ENCODE assay signal across 19 cellular contexts in genomic region chr17:48760411-48760810, GRCh38. TPM values are rescaled to one million over a fixed set of nuclear protein-coding genes. Genes with fewer than 3 reads are reported as not detected.
A peak's percentile ranks its signal among the peaks of the same experiment; 100 is the strongest.
DNase-seq lines count a peak whose midpoint lies in the region; ATAC-seq, FAIRE-seq and TF ChIP-seq lines count a peak whose summit lies in the region.
"Had no signal": no experiment of that assay in that cellular context is flagged by ENCODE, and none has a peak within 500 bp of the region (broad histone marks: within the 10 kb centered on the region; RNA-seq: fewer than 3 reads in every experiment).

No MANE protein-coding gene starts in this region.

- peak; percentile 53 for ATAC-seq in PC-3
- ATAC-seq in left lung, result peak; percentile 12
- no peak for ATAC-seq in GM18870 (IDR thresholded peaks at IDR 0.05; ENCODE audit: unreplicated experiment)
- ATAC-seq in GM18502 (IDR thresholded peaks at IDR 0.05; ENCODE audit: poor library complexity, unreplicated experiment), result no peak

- 0 out of 2 replicates have a peak overlapping the region, but pooled peaks have one; percentile 1 for H2AFZ ChIP-seq in PC-3 (ENCODE audit: low read length)

- H3K79me2 ChIP-seq in PC-3 (ENCODE audit: low read length), result no peaks in the 10 kb centered on the region

- peak overlapping the region; percentile 99 for H3K27ac ChIP-seq in 22Rv1
- no peak overlapping the region for H3K27ac ChIP-seq in PC-3 (ENCODE audit: low read length)
- no peak overlapping the region for H3K27ac ChIP-seq in left lung
- H3K27ac ChIP-seq in WERI-Rb-1, result no peak overlapping the region

- H3K9ac ChIP-seq in PC-3 (ENCODE audit: low read length), result no peak overlapping the region

- H4K20me1 ChIP-seq in PC-3 (ENCODE audit: low read length), result no peaks in the 10 kb centered on the region

- DNase-seq in AG08395 (ENCODE audit: low spot score) (peak; percentile 2), PC-3 (peak; percentile 35), left lung (no peak), WERI-Rb-1 (no peak), frontal cortex (ENCODE audit: low spot score in 2 of 2) (no peak)
- DNase-seq: COR-L47, IMR-90, Kasumi-1, NCI-H1417, NCI-H2081, NCI-H2227 treated with DMSO at 0.1 percent for 48 hours, NCI-H526 treated with DMSO at 0.1 percent for 48 hours had no signal

- no peak overlapping the region for H3K4me3 ChIP-seq in PC-3 (ENCODE audit: low read length)
- H3K4me3 ChIP-seq in left lung, result no peak overlapping the region
- no peak overlapping the region for H3K4me3 ChIP-seq in WERI-Rb-1 (ENCODE audit: low read depth, low read length)
- H3K4me3 ChIP-seq: HAP-1 had no signal

- intact Hi-C loops in PC-3 (cut with micrococcal nuclease), result loop anchor here (2.0 kb wide), 1 partner anchor 30 kb away; no protein-coding TSS in a partner anchor
- intact Hi-C loops in left lung (cut with DNase I), result no loop called here

- FAIRE-seq in frontal cortex (lab: Jason Lieb, UNC), result no peak
- FAIRE-seq: GM19239 had no signal

- CTCF ChIA-PET in PC-3 (lab: Charles Lee), result no interaction called here

- H3K4me1 ChIP-seq in PC-3 (ENCODE audit: insufficient read depth, low read length), result peaks cover 35% of the 10 kb centered on the region
- H3K4me1 ChIP-seq in left lung, result peaks cover 0 to 5% of the 10 kb centered on the region in 2 donors
- H3K4me1 ChIP-seq: HAP-1 had no signal

- H3K9me2 ChIP-seq in PC-3 (replicated peaks; ENCODE audit: low read length), result no peaks in the 10 kb centered on the region

- no peak overlapping the region for H3K4me2 ChIP-seq in PC-3 (ENCODE audit: low read length)

- no peaks in the 10 kb centered on the region for H3F3A ChIP-seq in PC-3 (ENCODE audit: low read length, unreplicated experiment)

- H3K27me3 ChIP-seq in PC-3 (ENCODE audit: low read length) (no peaks in the 10 kb centered on the region), left lung (peaks cover 35 to 98% of the 10 kb centered on the region in 2 donors), WERI-Rb-1 (ENCODE audit: insufficient read depth, low read depth, severe bottlenecking) (peaks cover 100% of the 10 kb centered on the region)

- H3K9me3 ChIP-seq in PC-3 (ENCODE audit: low read length), result no peaks in the 10 kb centered on the region
- no peaks in the 10 kb centered on the region for H3K9me3 ChIP-seq in left lung
- H3K9me3 ChIP-seq in WERI-Rb-1 (ENCODE audit: severe bottlenecking), result peaks cover 5% of the 10 kb centered on the region
- H3K9me3 ChIP-seq: HAP-1 had no signal

- no TSS peak for BruUV-seq in PC-3 (replicated peaks; lab: Mats Ljungman, UMichigan)

- POLR2A ChIA-PET in PC-3 (lab: Charles Lee; ENCODE audit: unreplicated experiment), result no interaction called here

- TF ChIP-seq CTCF in 22Rv1 (IDR thresholded peaks at IDR 0.05), result no peak
- TF ChIP-seq CTCF in PC-3 (conservative IDR thresholded peaks at IDR 0.05; ENCODE audit: low read depth, low read length), result no peak
- TF ChIP-seq CTCF in left lung (IDR thresholded peaks at IDR 0.05), result no peak
- TF ChIP-seq CTCF in WERI-Rb-1 (IDR thresholded peaks at IDR 0.05; ENCODE audit: low read depth, low read length), result no peak

- H3K36me3 ChIP-seq in PC-3 (ENCODE audit: low read depth, low read length) (no peaks in the 10 kb centered on the region), left lung (no peaks in the 10 kb centered on the region), WERI-Rb-1 (no peaks in the 10 kb centered on the region)
- H3K36me3 ChIP-seq: HAP-1 had no signal

RNA-seq across cellular contexts. Expression of gene HOXB13, which starts 31.9 kb away (rescaled TPM):
- total RNA-seq in PC-3 (2014; rRNA removed) (80.8 and 96.5 TPM in 2 replicates), left lung (not detected), frontal cortex (not detected)
- total RNA-seq: IMR-90, OCI-LY7 had no signal

RNA-seq across cellular contexts. Expression of gene PRAC2, which starts 37.4 kb away (rescaled TPM):
- total RNA-seq in PC-3 (2014; rRNA removed) (44.1 and 51.4 TPM in 2 replicates), left lung (not detected), frontal cortex (not detected)
- total RNA-seq: IMR-90, OCI-LY7 had no signal

RNA-seq across cellular contexts. Expression of gene PRAC1, which starts 38.1 kb away (rescaled TPM):
- total RNA-seq in PC-3 (2014; rRNA removed) (33.5 and 44.4 TPM in 2 replicates), left lung (not detected), frontal cortex (not detected)
- total RNA-seq: IMR-90, OCI-LY7, SK-MEL-5 had no signal

RNA-seq across cellular contexts. Expression of gene TTLL6, which starts 56.6 kb away (rescaled TPM):
- total RNA-seq in PC-3 (2014; rRNA removed) (0.29 and 0.40 TPM in 2 replicates), left lung (1 to 10 TPM in 1 of 2 donors, under 1 TPM in 1; 0.35 to 1.3 TPM), frontal cortex (not detected)
- total RNA-seq: IMR-90, OCI-LY7 had no signal

Comparison
In these comparisons a context has a peak if more than half of its experiments do, and no peak if none do; other contexts are left out.
1. DNase-seq: peak in AG08395 (single experiment) and PC-3 (single experiment); none in left lung (0 of 2), WERI-Rb-1 (single experiment) and frontal cortex (0 of 2).
2. ATAC-seq: peak in PC-3 (single experiment) and left lung (single experiment); none in GM18870 (single experiment) and GM18502 (single experiment).
3. RNA of gene HOXB13, which starts 31.9 kb away (total RNA-seq): 80.8 to 96.5 TPM in PC-3; not detected in left lung and not detected in frontal cortex (single experiment); every median in the first group is over 10 times any median in the second.
4. RNA of gene PRAC2, which starts 37.4 kb away (total RNA-seq): 44.1 to 51.4 TPM in PC-3; not detected in left lung and not detected in frontal cortex (single experiment); every median in the first group is over 10 times any median in the second.
5. RNA of gene PRAC1, which starts 38.1 kb away (total RNA-seq): 33.5 to 44.4 TPM in PC-3; not detected in left lung and not detected in frontal cortex (single experiment); every median in the first group is over 10 times any median in the second.